In genomic region chr21:8994640-8995511, GRCh38 we compare ENCODE assay signal across 23 cellular contexts.
DNase-seq lines count a peak whose midpoint lies in the region; ATAC-seq, FAIRE-seq and TF ChIP-seq lines count a peak whose summit lies in the region.
"Had no signal": no experiment of that assay in that cellular context is flagged by ENCODE, and none has a peak within 500 bp of the region (broad histone marks: within the 10 kb centered on the region; RNA-seq: fewer than 3 reads in every experiment).

No MANE protein-coding gene starts in this region.

- ATAC-seq in HepG2 = no peak
- no peak for ATAC-seq in right lobe of liver
- ATAC-seq in aorta (ENCODE audit: low FRiP score) = peak; percentile 20
- no peak for ATAC-seq in naive thymus-derived CD4-positive, alpha-beta T cell
- ATAC-seq in HG03460 (IDR thresholded peaks at IDR 0.05; ENCODE audit: unreplicated experiment) = no peak
- ATAC-seq: activated naive CD4-positive, alpha-beta T cell treated with anti-CD3 and anti-CD28 coated beads, Interleukin-2, amount 50 U/mL, for 72 hours; activated T-cell treated with anti-CD3 and anti-CD28 coated beads, Interleukin-2, amount 50 U/mL, for 72 hours had no signal

- H4K20me1 ChIP-seq in HepG2 (ENCODE audit: insufficient read depth, low read length) = no peaks in the 10 kb centered on the region

- H3K27ac ChIP-seq in HepG2 (ENCODE audit: extremely low read length, insufficient read depth, low read length) = no peak overlapping the region
- no peak overlapping the region for H3K27ac ChIP-seq in right lobe of liver
- H3K27ac ChIP-seq in endodermal cell (ENCODE audit: low read depth, low read length) = no peak overlapping the region
- no peak overlapping the region for H3K27ac ChIP-seq in aorta (ENCODE audit: low read depth in 1 of 2, low read length in 2 of 2)
- H3K27ac ChIP-seq in naive thymus-derived CD4-positive, alpha-beta T cell (ENCODE audit: low read depth, low read length) = no peak overlapping the region
- H3K27ac ChIP-seq: C4-2B had no signal

- TF ChIP-seq EP300 in HepG2 (IDR thresholded peaks at IDR 0.05; ENCODE audit: low read depth in 2 of 2, low read length in 2 of 2) (no peak), HepG2 (CRISPR knock-in tag; IDR thresholded peaks at IDR 0.05; ENCODE audit: borderline replicate concordance) (no peak)

- BruUV-seq in HepG2 (replicated peaks; lab: Mats Ljungman, UMichigan) = no TSS peak

- no peak overlapping the region for H2AFZ ChIP-seq in HepG2 (ENCODE audit: low read length)

- no peaks in the 10 kb centered on the region for H3K79me2 ChIP-seq in HepG2 (ENCODE audit: insufficient read depth, low read length)

- H3K4me2 ChIP-seq in HepG2 (ENCODE audit: low read depth, low read length) = no peak overlapping the region

- no peaks in the 10 kb centered on the region for H3K4me1 ChIP-seq in HepG2 (ENCODE audit: insufficient read depth, low read length)
- no peaks in the 10 kb centered on the region for H3K4me1 ChIP-seq in right lobe of liver
- H3K4me1 ChIP-seq in endodermal cell (ENCODE audit: control insufficient read depth, insufficient read depth, low read length) = no peaks in the 10 kb centered on the region
- H3K4me1 ChIP-seq in aorta (ENCODE audit: control insufficient read depth in 1 of 2, insufficient read depth in 2 of 2, low read length in 2 of 2) = no peaks in the 10 kb centered on the region
- H3K4me1 ChIP-seq in naive thymus-derived CD4-positive, alpha-beta T cell (ENCODE audit: control insufficient read depth in 2 of 2, insufficient read depth in 2 of 2, low read length in 2 of 2) = no peaks in the 10 kb centered on the region
- H3K4me1 ChIP-seq: HAP-1 had no signal

- peaks cover 96% of the 10 kb centered on the region for H3K9me3 Mint-ChIP-seq in endodermal cell
- peaks cover 31 to 59% (median 41%) of the 10 kb centered on the region in 11 donors for H3K9me3 Mint-ChIP-seq in naive thymus-derived CD4-positive, alpha-beta T cell

- H3K4me1 Mint-ChIP-seq in endodermal cell = no peaks in the 10 kb centered on the region
- H3K4me1 Mint-ChIP-seq in naive thymus-derived CD4-positive, alpha-beta T cell = peaks cover 0 to 8% (median 0%) of the 10 kb centered on the region in 7 donors
- H3K4me1 Mint-ChIP-seq: neural crest cell had no signal

- H3K9ac ChIP-seq in HepG2 (ENCODE audit: insufficient read depth, low read depth, low read length) = no peak overlapping the region
- H3K9ac ChIP-seq in endodermal cell (ENCODE audit: extremely low read depth, low read length, poor library complexity, severe bottlenecking) = no peak overlapping the region

- peak; percentile 83 for DNase-seq in HepG2 (ENCODE audit: low spot score)
- no peak for DNase-seq in right lobe of liver
- DNase-seq in RPMI7951 (ENCODE audit: low read depth) = peak; percentile 76
- DNase-seq in endodermal cell = no peak
- DNase-seq in aorta = no peak
- DNase-seq in naive thymus-derived CD4-positive, alpha-beta T cell = no peak
- no peak for DNase-seq in SIG-M5 treated with dmso at 0.1 percent for 504 hours (lab: John Stamatoyannopoulos, UW; ENCODE audit: unreplicated experiment)
- DNase-seq: activated CD4-positive, CD25-positive, alpha-beta regulatory T cell treated with anti-CD3 and anti-CD28 coated beads, Interleukin-2, amount 50 U/mL, for 72 hours; activated CD8-positive, alpha-beta memory T cell treated with anti-CD3 and anti-CD28 coated beads for 24 hours; activated T-cell treated with anti-CD3 and anti-CD28 coated beads, Interleukin-2, amount 50 U/mL, for 72 hours; DMS153; head of caudate nucleus; left ventricle myocardium superior; NCI-H1105; NCI-H69; stimulated activated naive CD4-positive, alpha-beta T cell treated with Interleukin-2 at 50 U/mL for 16 hours; T-helper 9 cell had no signal

- 2% methylated on average over 7 of the region's 7 CpGs for WGBS in HepG2 (ENCODE audit: low lambda C conversion rate)
- 16% methylated on average over 7 of the region's 7 CpGs for WGBS in right lobe of liver (ENCODE audit: insufficient coverage, low coverage, low lambda C conversion rate, missing lambda C conversion rate)
- WGBS in endodermal cell (ENCODE audit: insufficient coverage in 1 of 2, insufficient read length in 1 of 2), 2 experiments = 50 to 64% methylated on average over 3 to 4 of the region's 7 CpGs
- WGBS in aorta, 2 donors = 37 to 40% methylated on average over 7 of the region's 7 CpGs

- TF ChIP-seq POLR2A in HepG2 (IDR thresholded peaks at IDR 0.05; ENCODE audit: insufficient read depth in 1 of 2, low read depth in 2 of 2, low read length in 2 of 2) (no peak), right lobe of liver (IDR thresholded peaks at IDR 0.05) (no peak)

- POLR2A ChIA-PET in HepG2 (lab: Yijun Ruan, JAX) = no interaction called here
- POLR2A ChIA-PET in naive thymus-derived CD4-positive, alpha-beta T cell (lab: Charles Lee) = no interaction called here

- in situ Hi-C loops in HepG2 (cut with HindIII; ENCODE audit: extremely low pct_ligation_motif_present, low pct_unique_long_range_greater_than_20kb) = no loop called here

- H3K36me3 Mint-ChIP-seq in endodermal cell (ENCODE audit: low read depth) = peaks cover 22% of the 10 kb centered on the region
- peaks cover 0 to 28% (median 5%) of the 10 kb centered on the region in 5 donors for H3K36me3 Mint-ChIP-seq in naive thymus-derived CD4-positive, alpha-beta T cell

- no peak overlapping the region for H3K4me3 Mint-ChIP-seq in endodermal cell
- H3K4me3 Mint-ChIP-seq in naive thymus-derived CD4-positive, alpha-beta T cell = no peak overlapping the region
- H3K4me3 Mint-ChIP-seq: activated T-cell treated with anti-CD3 and anti-CD28 coated beads, Interleukin-2, amount 50 U/mL, for 72 hours; neural crest cell had no signal

- CTCF ChIA-PET in HepG2 (lab: Yijun Ruan, JAX; ENCODE audit: low intra/inter-chr PET ratio, low total read pairs) = no interaction called here
- CTCF ChIA-PET in naive thymus-derived CD4-positive, alpha-beta T cell (lab: Charles Lee) = no interaction called here

- intact Hi-C loops in HepG2 (cut with micrococcal nuclease; ENCODE audit: unreplicated experiment) (no loop called here), right lobe of liver (cut with DNase I) (no loop called here), aorta (cut with DNase I) (no loop called here)
- intact Hi-C loops in naive thymus-derived CD4-positive, alpha-beta T cell (cut with micrococcal nuclease) = no loop called here

- H3K9me3 ChIP-seq in HepG2 (ENCODE audit: low read length) = peaks cover 91% of the 10 kb centered on the region
- H3K9me3 ChIP-seq in right lobe of liver = no peaks in the 10 kb centered on the region
- H3K9me3 ChIP-seq in endodermal cell (ENCODE audit: control insufficient read depth, low read length) = peaks cover 98% of the 10 kb centered on the region
- H3K9me3 ChIP-seq in aorta (ENCODE audit: control insufficient read depth, low read length) = peaks cover 1% of the 10 kb centered on the region
- H3K9me3 ChIP-seq in naive thymus-derived CD4-positive, alpha-beta T cell (ENCODE audit: control insufficient read depth in 2 of 3, low read length in 3 of 3) = peaks cover 0 to 12% (median 0%) of the 10 kb centered on the region in 3 experiments

- no peaks in the 10 kb centered on the region for H3K27me3 Mint-ChIP-seq in endodermal cell (ENCODE audit: insufficient read depth)
- peaks cover 0 to 59% (median 40%) of the 10 kb centered on the region in 5 donors for H3K27me3 Mint-ChIP-seq in naive thymus-derived CD4-positive, alpha-beta T cell
- H3K27me3 Mint-ChIP-seq: progenitor cell of endocrine pancreas had no signal

- H3K27ac Mint-ChIP-seq in endodermal cell = no peak overlapping the region
- H3K27ac Mint-ChIP-seq in naive thymus-derived CD4-positive, alpha-beta T cell = no peak overlapping the region
- H3K27ac Mint-ChIP-seq: activated naive CD4-positive, alpha-beta T cell treated with anti-CD3 and anti-CD28 coated beads, Interleukin-2, amount 50 U/mL, for 72 hours; activated T-cell treated with anti-CD3 and anti-CD28 coated beads, Interleukin-2, amount 50 U/mL, for 72 hours; progenitor cell of endocrine pancreas had no signal

- no peak overlapping the region for H3K4me3 ChIP-seq in HepG2 (replicated peaks in 1 of 3; ENCODE audit: insufficient read depth in 1 of 3, low read depth in 2 of 3, low read length in 3 of 3)
- no peak overlapping the region for H3K4me3 ChIP-seq in right lobe of liver
- H3K4me3 ChIP-seq in endodermal cell (ENCODE audit: low read length) = peak overlapping the region; percentile 20
- H3K4me3 ChIP-seq in aorta (ENCODE audit: low read length in 2 of 2) = no peak overlapping the region
- H3K4me3 ChIP-seq in naive thymus-derived CD4-positive, alpha-beta T cell (ENCODE audit: low read length) = no peak overlapping the region
- H3K4me3 ChIP-seq: HAP-1 had no signal

- FAIRE-seq in HepG2 (lab: Jason Lieb, UNC) = no peak

- H3K36me3 ChIP-seq in HepG2 (replicated peaks in 1 of 2; ENCODE audit: control insufficient read depth in 1 of 2, insufficient read depth in 2 of 2, low read length in 2 of 2) = no peaks in the 10 kb centered on the region
- H3K36me3 ChIP-seq in right lobe of liver = no peaks in the 10 kb centered on the region
- no peaks in the 10 kb centered on the region for H3K36me3 ChIP-seq in endodermal cell (ENCODE audit: control insufficient read depth, insufficient read depth, low read length)
- no peaks in the 10 kb centered on the region for H3K36me3 ChIP-seq in aorta (ENCODE audit: control insufficient read depth in 1 of 2, insufficient read depth in 2 of 2, low read length in 1 of 2)
- H3K36me3 ChIP-seq in naive thymus-derived CD4-positive, alpha-beta T cell (ENCODE audit: control insufficient read depth in 2 of 3, insufficient read depth in 3 of 3, low read length in 3 of 3) = no peaks in the 10 kb centered on the region
- H3K36me3 ChIP-seq: HAP-1 had no signal

- TF ChIP-seq RAD21 in HepG2 (CRISPR knock-in tag; IDR thresholded peaks at IDR 0.05) = no peak

- no peak for TF ChIP-seq CTCF in HepG2 (CRISPR knock-in tag; IDR thresholded peaks at IDR 0.05)
- no peak for TF ChIP-seq CTCF in right lobe of liver (IDR thresholded peaks at IDR 0.05)
- TF ChIP-seq CTCF in endodermal cell (conservative IDR thresholded peaks at IDR 0.05) = no peak

- H3K27me3 ChIP-seq in HepG2 (ENCODE audit: control insufficient read depth in 1 of 2, insufficient read depth in 2 of 2, low read length in 2 of 2) (no peaks in the 10 kb centered on the region), right lobe of liver (peaks cover 0 to 17% of the 10 kb centered on the region in 2 donors), endodermal cell (ENCODE audit: control insufficient read depth, insufficient read depth, low read length, poor library complexity, severe bottlenecking) (no peaks in the 10 kb centered on the region), aorta (ENCODE audit: control insufficient read depth in 1 of 2, insufficient read depth in 2 of 2, low read length in 1 of 2) (no peaks in the 10 kb centered on the region)
- no peaks in the 10 kb centered on the region for H3K27me3 ChIP-seq in naive thymus-derived CD4-positive, alpha-beta T cell (ENCODE audit: control insufficient read depth in 2 of 2, insufficient read depth in 2 of 2, low read length in 2 of 2)

TF ChIP-seq in HepG2, 621 proteins besides CTCF, POLR2A, EP300 and RAD21 (continues in another document):
- no peak for TF ChIP-seq SOX13 (IDR thresholded peaks at IDR 0.05)
- peak in 1 of 2 experiments; percentile 51; a peak in 1 of 4 replicates for TF ChIP-seq SOX13 (CRISPR knock-in tag; conservative IDR thresholded peaks at IDR 0.05 in 1 of 2, IDR thresholded peaks at IDR 0.05 in 1 of 2)
- peak; percentile 25 for TF ChIP-seq SRSF1 (optimal IDR thresholded peaks at IDR 0.05; ENCODE audit: low read depth, low read length)

Comparison
In these comparisons a context has a peak if more than half of its experiments do, and no peak if none do; other contexts are left out.
1. DNase-seq: peak in HepG2 (single experiment) and RPMI7951 (single experiment); none in right lobe of liver (0 of 3), endodermal cell (single experiment), aorta (0 of 2), naive thymus-derived CD4-positive, alpha-beta T cell (0 of 9) and SIG-M5 treated with dmso at 0.1 percent for 504 hours (single experiment).